ENCODE assay signal across 12 cellular contexts in genomic region chr12:24780969-24781368, GRCh38.
A peak's percentile ranks its signal among the peaks of the same experiment; 100 is the strongest.
DNase-seq lines count a peak whose midpoint lies in the region; ATAC-seq, FAIRE-seq and TF ChIP-seq lines count a peak whose summit lies in the region.
"Had no signal": no experiment of that assay in that cellular context is flagged by ENCODE, and none has a peak within 500 bp of the region (broad histone marks: within the 10 kb centered on the region; RNA-seq: fewer than 3 reads in every experiment).

No MANE protein-coding gene starts in this region.

- H3K4me2 ChIP-seq in Karpas-422 (ENCODE audit: low read depth, low read length, poor library complexity, severe bottlenecking), result no peak overlapping the region
- no peak overlapping the region for H3K4me2 ChIP-seq in astrocyte (ENCODE audit: low read length)

- H3K9me3 ChIP-seq in Karpas-422 (ENCODE audit: low read length) (no peaks in the 10 kb centered on the region), astrocyte (ENCODE audit: insufficient read depth, low read depth, low read length) (no peaks in the 10 kb centered on the region)
- H3K9me3 ChIP-seq: esophagus muscularis mucosa, HAP-1 had no signal

- H3K4me3 Mint-ChIP-seq in astrocyte (ENCODE audit: unreplicated experiment) (no peak overlapping the region), nephron progenitor cell (no peak overlapping the region)
- H3K4me3 Mint-ChIP-seq: activated CD4-positive, alpha-beta T cell treated with anti-CD3 and anti-CD28 coated beads, Interleukin-2, amount 10 ng/mL, durations not matched to agents 7 days and 5 days had no signal

- H3K36me3 ChIP-seq in Karpas-422 (ENCODE audit: insufficient read depth, low read length), result no peaks in the 10 kb centered on the region
- no peaks in the 10 kb centered on the region for H3K36me3 ChIP-seq in astrocyte (ENCODE audit: insufficient read depth, low read length)
- H3K36me3 ChIP-seq: esophagus muscularis mucosa, HAP-1 had no signal

- H3K9me3 Mint-ChIP-seq in astrocyte (ENCODE audit: unreplicated experiment) (no peaks in the 10 kb centered on the region), nephron progenitor cell (no peaks in the 10 kb centered on the region)
- H3K9me3 Mint-ChIP-seq: activated CD4-positive, alpha-beta T cell treated with anti-CD3 and anti-CD28 coated beads, Interleukin-2, amount 10 ng/mL, durations not matched to agents 7 days and 5 days had no signal

- no peak overlapping the region for H2AFZ ChIP-seq in Karpas-422 (ENCODE audit: low read length)
- H2AFZ ChIP-seq in astrocyte (ENCODE audit: low read depth, low read length), result no peak overlapping the region

- H3K79me2 ChIP-seq in Karpas-422 (ENCODE audit: low read length) (no peaks in the 10 kb centered on the region), astrocyte (ENCODE audit: insufficient read depth, low read length) (no peaks in the 10 kb centered on the region)

- H3K27ac ChIP-seq in Karpas-422 (ENCODE audit: low read length) (no peak overlapping the region), astrocyte (ENCODE audit: low read depth, low read length) (no peak overlapping the region)
- H3K27ac ChIP-seq: esophagus muscularis mucosa had no signal

- TF ChIP-seq CTCF in astrocyte (IDR thresholded peaks at IDR 0.05; ENCODE audit: insufficient read depth, low read depth, low read length) (peak; percentile 40), nephron progenitor cell (IDR thresholded peaks at IDR 0.05) (peak; percentile 18)

- H3K9ac ChIP-seq in Karpas-422 (ENCODE audit: low read length) (no peak overlapping the region), astrocyte (ENCODE audit: low read length) (no peak overlapping the region)

- H3K9me2 ChIP-seq in Karpas-422 (replicated peaks; ENCODE audit: insufficient read depth, low read length), result no peaks in the 10 kb centered on the region

- DNase-seq in GM04504 (ENCODE audit: low read depth) (peak; percentile 17), Karpas-422 (peak; percentile 43), astrocyte (ENCODE audit: low read depth) (no peak), nephron progenitor cell (no peak), left ventricle myocardium superior (no peak)
- DNase-seq in stimulated activated CD4-positive, alpha-beta T cell treated with anti-CD3 and anti-CD28 coated beads, Interleukin-4, amount 100 ng/mL, for 24 hours, result no peak
- DNase-seq: activated CD4-positive, alpha-beta T cell treated with anti-CD3 and anti-CD28 coated beads, Interleukin-2, amount 10 ng/mL, durations not matched to agents 7 days and 5 days; mesenchymal stem cell had no signal

- no peaks in the 10 kb centered on the region for H3K27me3 ChIP-seq in Karpas-422 (ENCODE audit: low read length)
- no peaks in the 10 kb centered on the region for H3K27me3 ChIP-seq in astrocyte (ENCODE audit: insufficient read depth, low read length)
- H3K27me3 ChIP-seq: esophagus muscularis mucosa had no signal

- H3K4me1 ChIP-seq in Karpas-422 (ENCODE audit: low read length) (no peaks in the 10 kb centered on the region), astrocyte (ENCODE audit: insufficient read depth, low read length) (peaks cover 4% of the 10 kb centered on the region)

- no peaks in the 10 kb centered on the region for H4K20me1 ChIP-seq in Karpas-422 (ENCODE audit: insufficient read depth, low read depth, low read length)
- H4K20me1 ChIP-seq in astrocyte (ENCODE audit: insufficient read depth, low read length), result no peaks in the 10 kb centered on the region

- intact Hi-C loops in left ventricle myocardium superior (cut with micrococcal nuclease), result no loop called here

- H3K4me1 Mint-ChIP-seq in astrocyte (ENCODE audit: low read depth, unreplicated experiment) (peaks cover 2% of the 10 kb centered on the region), nephron progenitor cell (peaks cover 15% of the 10 kb centered on the region)
- H3K4me1 Mint-ChIP-seq: activated CD4-positive, alpha-beta T cell treated with anti-CD3 and anti-CD28 coated beads, Interleukin-2, amount 10 ng/mL, durations not matched to agents 7 days and 5 days had no signal

- FAIRE-seq in astrocyte (lab: Jason Lieb, UNC), result peak; percentile 32

- no peak overlapping the region for H3K4me3 ChIP-seq in Karpas-422 (ENCODE audit: low read length)
- H3K4me3 ChIP-seq in astrocyte (ENCODE audit: insufficient read depth, low read depth, low read length), result no peak overlapping the region
- H3K4me3 ChIP-seq: esophagus muscularis mucosa, HAP-1 had no signal

- H3K27ac Mint-ChIP-seq in astrocyte (ENCODE audit: unreplicated experiment) (no peak overlapping the region), nephron progenitor cell (no peak overlapping the region)
- H3K27ac Mint-ChIP-seq: activated CD4-positive, alpha-beta T cell treated with anti-CD3 and anti-CD28 coated beads, Interleukin-2, amount 10 ng/mL, durations not matched to agents 7 days and 5 days had no signal

- H3K36me3 Mint-ChIP-seq in astrocyte (ENCODE audit: low read depth, unreplicated experiment) (no peaks in the 10 kb centered on the region), nephron progenitor cell (ENCODE audit: low read depth) (no peaks in the 10 kb centered on the region)

- ATAC-seq in HG03097 (IDR thresholded peaks at IDR 0.05; ENCODE audit: low FRiP score, unreplicated experiment), result no peak
- ATAC-seq in HG03457 (IDR thresholded peaks at IDR 0.05; ENCODE audit: unreplicated experiment), result no peak
- no peak for ATAC-seq in left ventricle myocardium superior

- peaks cover 4% of the 10 kb centered on the region for H3K27me3 Mint-ChIP-seq in astrocyte (ENCODE audit: low read depth, unreplicated experiment)
- peaks cover 3% of the 10 kb centered on the region for H3K27me3 Mint-ChIP-seq in nephron progenitor cell (ENCODE audit: low read depth, poor library complexity)

Comparison
In these comparisons a context has a peak if more than half of its experiments do, and no peak if none do; other contexts are left out.
1. DNase-seq: peak in GM04504 (single experiment) and Karpas-422 (single experiment); none in astrocyte (single experiment), nephron progenitor cell (single experiment), stimulated activated CD4-positive, alpha-beta T cell treated with anti-CD3 and anti-CD28 coated beads, Interleukin-4, amount 100 ng/mL, for 24 hours (single experiment) and left ventricle myocardium superior (single experiment).